Comparison of ENCODE assay signal across 22 cellular contexts in the genomic region with DNA sequence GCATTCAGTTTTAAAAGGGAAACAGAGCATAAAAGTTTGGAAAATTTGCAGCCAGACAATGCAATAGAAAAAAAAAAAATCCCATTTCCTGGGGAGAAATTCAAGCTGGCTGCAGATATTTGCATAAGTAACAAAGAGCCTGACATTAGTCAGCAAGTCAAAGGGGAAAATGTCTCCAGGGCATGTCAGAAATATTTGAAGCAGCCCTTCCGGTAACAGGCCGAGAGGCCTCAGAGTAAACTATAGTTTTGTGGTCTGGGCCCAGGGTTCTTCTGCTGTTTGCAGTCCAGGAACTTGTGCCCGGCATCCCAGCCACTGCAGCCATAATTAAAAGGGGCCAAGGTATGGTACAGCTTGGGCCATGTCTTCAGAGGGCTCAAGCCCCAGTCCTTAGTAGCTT.
"Had no signal": no experiment of that assay in that cellular context is flagged by ENCODE, and none has a peak within 500 bp of the region (broad histone marks: within the 10 kb centered on the region; RNA-seq: fewer than 3 reads in every experiment).

No MANE protein-coding gene starts in this region.

- ATAC-seq: activated naive CD4-positive, alpha-beta T cell treated with anti-CD3 and anti-CD28 coated beads, Interleukin-2, amount 50 U/mL, for 72 hours; activated T-cell treated with anti-CD3 and anti-CD28 coated beads, Interleukin-2, amount 50 U/mL, for 72 hours; left cardiac atrium; naive thymus-derived CD8-positive, alpha-beta T cell; stimulated activated memory B cell treated with anti-CD40 and anti-IgM and Interleukin-4, amounts not matched to agents 10 μg/mL and 1 μg/mL and 100 μg/mL, for 72 hours; stimulated activated naive CD8-positive, alpha-beta T cell treated with anti-CD3 and anti-CD28 coated beads, Interleukin-15, amount 100 ng/mL, for 72 hours had no signal

- H3K4me1 ChIP-seq: breast epithelium, right atrium auricular region, upper lobe of left lung had no signal

- H3K27me3 ChIP-seq: breast epithelium, esophagus muscularis mucosa, right atrium auricular region, upper lobe of left lung had no signal

- H3K4me2 ChIP-seq: smooth muscle cell had no signal

- H3K36me3 ChIP-seq: breast epithelium, esophagus muscularis mucosa, right atrium auricular region, upper lobe of left lung had no signal

- H3K9me3 ChIP-seq: right atrium auricular region, upper lobe of left lung had no signal

- H3K27ac ChIP-seq: breast epithelium, esophagus muscularis mucosa, right atrium auricular region, upper lobe of left lung had no signal

- DNase-seq: activated CD4-positive, alpha-beta T cell treated with anti-CD3 and anti-CD28 coated beads for 4 hours; activated CD4-positive, alpha-beta T cell treated with anti-CD3 and anti-CD28 coated beads, Interleukin-2, amount 50 U/mL, for 4 hours; activated CD4-positive, CD25-positive, alpha-beta regulatory T cell; activated naive CD4-positive, alpha-beta T cell; activated T-cell treated with anti-CD3 and anti-CD28 coated beads for 4 hours; activated T-cell treated with anti-CD3 and anti-CD28 coated beads, Interleukin-2, amount 50 U/mL, for 72 hours; endodermal cell; glutamatergic neuron; left cardiac atrium; naive thymus-derived CD8-positive, alpha-beta T cell; stimulated activated CD4-positive, alpha-beta T cell treated with anti-CD3 and anti-CD28 coated beads, Interleukin-1b, Interleukin-23, amount 100 ng/mL, for 48 hours; stimulated activated CD4-positive, alpha-beta T cell treated with anti-CD3 and anti-CD28 coated beads, Interleukin-4, amount 100 ng/mL, for 4 hours; stimulated activated CD8-positive, alpha-beta memory T cell treated with anti-CD3 and anti-CD28 coated beads, Interleukin-4, amount 100 ng/mL, for 48 hours; stimulated activated naive CD8-positive, alpha-beta T cell treated with anti-CD3 and anti-CD28 coated beads, Interleukin-15, amount 100 ng/mL, for 72 hours; substantia nigra; upper lobe of left lung had no signal

- H3K4me3 ChIP-seq: breast epithelium, esophagus muscularis mucosa, right atrium auricular region, smooth muscle cell, upper lobe of left lung had no signal
